8 cellular contexts compared by ENCODE assay signal in the genomic region with DNA sequence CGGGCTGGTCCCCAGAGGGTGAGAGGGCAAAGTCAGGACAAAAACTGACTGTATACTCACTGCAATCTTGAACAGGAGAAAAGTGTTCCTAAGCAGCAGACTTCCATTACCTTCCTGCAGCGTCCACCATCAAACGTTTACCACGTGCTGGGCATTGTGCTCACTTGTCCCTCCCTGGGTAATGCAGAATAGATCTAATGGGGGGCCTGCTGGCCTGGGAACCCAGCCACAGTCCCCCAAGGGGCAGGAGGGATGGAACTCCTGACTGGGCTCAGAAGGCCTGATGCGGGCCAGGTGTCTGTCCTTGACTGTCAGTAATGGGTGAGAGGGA. TPM values are rescaled to one million over a fixed set of nuclear protein-coding genes. Genes with fewer than 3 reads are reported as not detected.
DNase-seq lines count a peak whose midpoint lies in the region; ATAC-seq and TF ChIP-seq lines count a peak whose summit lies in the region.

No MANE protein-coding gene starts in this region.

- CTCF ChIA-PET in PC-3 (lab: Charles Lee) = interaction anchor here (0.6 to 1.4 kb wide), 2 partner anchors 12 to 61 kb away, joined by 3 read pairs; no protein-coding TSS in a partner anchor

- intact Hi-C loops in PC-3 (cut with micrococcal nuclease) = no loop called here

- H2AFZ ChIP-seq in PC-3 (ENCODE audit: low read length) = peak overlapping the region; percentile 82

- ATAC-seq in PC-3 = no peak
- no peak for ATAC-seq in GM21360 (IDR thresholded peaks at IDR 0.05; ENCODE audit: unreplicated experiment)

- DNase-seq in PC-3 = no peak
- no peak for DNase-seq in epithelial cell of prostate (ENCODE audit: low read depth, low spot score)
- DNase-seq in retinal pigment epithelial cell (ENCODE audit: low read depth) = no peak
- no peak for DNase-seq in kidney glomerular epithelial cell (lab: John Stamatoyannopoulos, UW)
- no peak for DNase-seq in activated CD4-positive, alpha-beta T cell treated with anti-CD3 and anti-CD28 coated beads for 4 hours
- no peak for DNase-seq in ACHN

- no peaks in the 10 kb centered on the region for H3K9me3 ChIP-seq in PC-3 (ENCODE audit: low read length)

- TF ChIP-seq CTCF in PC-3 (conservative IDR thresholded peaks at IDR 0.05; ENCODE audit: low read depth, low read length) (no peak), retinal pigment epithelial cell (conservative IDR thresholded peaks at IDR 0.05; ENCODE audit: low read depth, low read length) (no peak)

- TF ChIP-seq POLR2A in GM15510 (IDR thresholded peaks at IDR 0.05; ENCODE audit: borderline replicate concordance, extremely low read depth, insufficient read length) = peak; percentile 41

- POLR2A ChIA-PET in PC-3 (lab: Charles Lee; ENCODE audit: unreplicated experiment) = no interaction called here

- peaks cover 17% of the 10 kb centered on the region for H3K79me2 ChIP-seq in PC-3 (ENCODE audit: low read length)

- no peaks in the 10 kb centered on the region for H3K36me3 ChIP-seq in PC-3 (ENCODE audit: low read depth, low read length)

- peak overlapping the region; percentile 83 for H3K4me2 ChIP-seq in PC-3 (ENCODE audit: low read length)

- BruUV-seq in PC-3 (replicated peaks; lab: Mats Ljungman, UMichigan) = TSS peak; percentile 89

- H3K4me1 ChIP-seq in PC-3 (ENCODE audit: insufficient read depth, low read length) = peaks cover 11% of the 10 kb centered on the region; the same call in 1 of the 2 replicates

- no peaks in the 10 kb centered on the region for H4K20me1 ChIP-seq in PC-3 (ENCODE audit: low read length)

- in situ Hi-C loops in ACHN (cut with HindIII; ENCODE audit: low pct_ligation_motif_present, low pct_unique_long_range_greater_than_20kb, low sequenced_read_pairs) = no loop called here

- H3K4me3 ChIP-seq in PC-3 (ENCODE audit: low read length) = peak overlapping the region; percentile 78
- H3K4me3 ChIP-seq in retinal pigment epithelial cell (ENCODE audit: low read length) = peak overlapping the region; percentile 74

- H3F3A ChIP-seq in PC-3 (ENCODE audit: low read length, unreplicated experiment) = no peaks in the 10 kb centered on the region

- H3K9me2 ChIP-seq in PC-3 (replicated peaks; ENCODE audit: low read length) = no peaks in the 10 kb centered on the region

- H3K27ac ChIP-seq in PC-3 (ENCODE audit: low read length) (peak overlapping the region; percentile 81; the same call in 1 of the 2 replicates), epithelial cell of prostate (peak overlapping the region; percentile 66)

- H3K9ac ChIP-seq in PC-3 (ENCODE audit: low read length) = peak overlapping the region; percentile 96

- H3K27me3 ChIP-seq in PC-3 (ENCODE audit: low read length) = no peaks in the 10 kb centered on the region

RNA-seq across cellular contexts. Expression of a gene that starts 37.6 kb away (rescaled TPM):
- 8.2 and 21.1 TPM in 2 replicates for total RNA-seq in PC-3 (2014; rRNA removed)

RNA-seq across cellular contexts. Expression of a gene that starts 52.6 kb away (rescaled TPM):
- total RNA-seq in PC-3 (2014; rRNA removed) = 1.6 and 2.2 TPM in 2 replicates
